ENCODE assay signal across 8 cellular contexts in the genomic region with DNA sequence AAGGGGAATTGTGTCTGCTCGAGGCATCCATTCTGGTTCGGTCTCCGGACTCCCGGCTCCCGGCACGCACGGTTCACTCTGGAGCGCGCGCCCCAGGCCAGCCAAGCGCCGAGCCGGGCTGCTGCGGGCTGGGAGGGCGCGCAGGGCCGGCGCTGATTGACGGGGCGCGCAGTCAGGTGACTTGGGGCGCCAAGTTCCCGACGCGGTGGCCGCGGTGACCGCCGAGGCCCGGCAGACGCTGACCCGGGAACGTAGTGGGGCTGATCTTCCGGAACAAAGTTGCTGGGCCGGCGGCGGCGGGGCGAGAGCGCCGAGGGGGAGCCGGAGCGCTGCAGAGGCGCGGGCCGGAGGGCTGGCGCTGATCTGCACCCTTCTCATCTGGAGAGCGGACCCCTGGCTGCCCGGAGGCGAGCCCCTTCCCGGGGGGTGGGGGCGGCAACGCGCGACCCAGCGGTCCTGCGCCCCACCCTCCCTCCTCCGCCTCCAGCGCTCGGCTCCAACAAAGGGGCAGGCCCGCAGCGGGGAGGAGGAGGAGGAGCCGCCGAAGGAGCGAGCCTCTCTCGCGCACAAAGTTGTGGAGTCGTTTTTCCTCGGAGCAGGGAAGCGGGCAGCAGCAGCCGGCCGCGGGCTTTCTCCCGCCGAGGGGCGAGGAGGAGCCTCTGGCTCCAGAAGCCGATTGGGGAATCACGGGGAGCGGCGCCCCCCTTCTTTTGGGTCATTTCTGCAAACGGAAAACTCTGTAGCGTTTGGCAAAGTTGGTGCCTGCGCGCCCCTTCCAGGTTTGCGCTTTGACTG.
DNase-seq lines count a peak whose midpoint lies in the region; ATAC-seq lines count a peak whose summit lies in the region.

A gene (plus strand): TSS at position 583 of the 795 bp plus-strand sequence. CDS start 6,494 bp downstream, outside the sequence.

- ATAC-seq in HG02970 (IDR thresholded peaks at IDR 0.05; ENCODE audit: low FRiP score, unreplicated experiment), result peak; percentile 49

- H3K27ac ChIP-seq in epithelial cell of prostate, result peak within 1 kb of the TSS; percentile 58

- DNase-seq in NCI-H82 (lab: John Stamatoyannopoulos, UW), result peak; percentile 12
- no peak for DNase-seq in NCI-H82 treated with DMSO at 0.1 percent for 48 hours (lab: John Stamatoyannopoulos, UW; ENCODE audit: unreplicated experiment)
- peak; percentile 85 to 86 for DNase-seq in NOMO-1 (lab: John Stamatoyannopoulos, UW; ENCODE audit: unreplicated experiment in 2 of 2)
- DNase-seq in activated T-cell treated with anti-CD3 and anti-CD28 coated beads for 1 hour (ENCODE audit: low read depth), result peak; percentile 7
- DNase-seq in epithelial cell of prostate (ENCODE audit: low read depth, low spot score), result no peak
- DNase-seq in midbrain (lab: John Stamatoyannopoulos, UW), result peak; percentile 62
- DNase-seq in stimulated activated naive CD4-positive, alpha-beta T cell (lab: John Stamatoyannopoulos, UW), result peak in 4 of 6 experiments; percentile 9 to 48 (median 28)

Comparison
In these comparisons a context has a peak if more than half of its experiments do, and no peak if none do; other contexts are left out.
1. DNase-seq: peak in NCI-H82 (single experiment), NOMO-1 (2 of 2), activated T-cell treated with anti-CD3 and anti-CD28 coated beads for 1 hour (single experiment), midbrain (single experiment) and stimulated activated naive CD4-positive, alpha-beta T cell (4 of 6); none in NCI-H82 treated with DMSO at 0.1 percent for 48 hours (single experiment) and epithelial cell of prostate (single experiment).